Comparison of ENCODE assay signal across 1 cellular context in genomic region chr12:115388139-115388538, GRCh38.
TF ChIP-seq lines count a peak whose summit lies in the region.

No MANE protein-coding gene starts in this region.

TF ChIP-seq in HepG2, 621 proteins besides CTCF, POLR2A, EP300 and RAD21 (continued from another document):
- TF ChIP-seq SIN3A (IDR thresholded peaks at IDR 0.05; ENCODE audit: borderline replicate concordance, low read depth, low read length): no peak
